ENCODE assay signal across 1 cellular context in genomic region chr19:38321646-38322323, GRCh38.
TF ChIP-seq lines count a peak whose summit lies in the region.

No MANE protein-coding gene starts in this region.

TF ChIP-seq in WTC11, 78 proteins besides CTCF, POLR2A, EP300 and RAD21 (continued from another document):
- TF ChIP-seq ATF2 (CRISPR knock-in tag; IDR thresholded peaks at IDR 0.05; ENCODE audit: borderline replicate concordance, low read depth), result no peak
- TF ChIP-seq NFATC4 (CRISPR knock-in tag; IDR thresholded peaks at IDR 0.05), result no peak
- TF ChIP-seq USF1 (CRISPR knock-in tag; IDR thresholded peaks at IDR 0.05), result no peak
- no peak for TF ChIP-seq E2F4 (CRISPR knock-in tag; IDR thresholded peaks at IDR 0.05; ENCODE audit: borderline replicate concordance, low read depth)
- no peak for TF ChIP-seq OVOL2 (CRISPR knock-in tag; IDR thresholded peaks at IDR 0.05; ENCODE audit: borderline replicate concordance)
- TF ChIP-seq JUN (CRISPR knock-in tag; IDR thresholded peaks at IDR 0.05), result no peak
